ENCODE assay signal across 25 cellular contexts in the genomic region with DNA sequence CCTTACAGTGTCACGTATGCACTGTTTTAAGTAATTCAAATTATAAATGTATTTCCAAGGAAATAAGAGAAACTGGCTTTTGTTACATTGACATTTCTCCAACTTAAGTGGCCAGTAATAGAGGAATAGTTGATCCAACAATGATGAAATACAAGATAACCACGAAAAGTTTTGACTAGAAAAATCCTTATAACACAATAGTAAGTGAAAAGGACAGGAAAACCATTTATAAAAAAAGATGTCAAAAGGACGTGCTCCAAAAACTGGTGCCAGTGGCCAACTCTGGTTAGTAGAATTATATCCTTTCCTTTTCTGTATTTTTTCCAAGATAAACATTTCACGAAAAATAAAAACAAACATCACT.
DNase-seq lines count a peak whose midpoint lies in the region; ATAC-seq, FAIRE-seq and TF ChIP-seq lines count a peak whose summit lies in the region.
"Had no signal": no experiment of that assay in that cellular context is flagged by ENCODE, and none has a peak within 500 bp of the region (broad histone marks: within the 10 kb centered on the region; RNA-seq: fewer than 3 reads in every experiment).

No MANE protein-coding gene starts in this region.

- H4K20me1 ChIP-seq in fibroblast of lung (ENCODE audit: control insufficient read depth, extremely low read depth, insufficient read depth, low read length) = no peaks in the 10 kb centered on the region

- no peak for FAIRE-seq in GM12891 (lab: Jason Lieb, UNC)
- FAIRE-seq: G401.6 had no signal

- DNase-seq in left ventricle myocardium inferior (no peak), left ventricle myocardium superior (no peak), fibroblast of lung (ENCODE audit: low read depth in 2 of 2) (peak in 1 of 2 donors; percentile 80), sciatic nerve (ENCODE audit: low spot score) (no peak), GM12891 (ENCODE audit: insufficient read length, low spot score) (no peak), AG08395 (ENCODE audit: low spot score) (no peak)
- DNase-seq: activated CD4-positive, alpha-beta T cell treated with anti-CD3 and anti-CD28 coated beads, Interleukin-2, amount 50 U/mL, for 48 hours; activated CD4-positive, CD25-positive, alpha-beta regulatory T cell; activated naive CD4-positive, alpha-beta T cell treated with anti-CD3 and anti-CD28 coated beads, Interleukin-2, amount 50 U/mL, for 16 hours; Caco-2; cortex of kidney; effector memory CD8-positive, alpha-beta T cell; NCI-H187; NCI-H524 treated with DMSO at 0.1 percent for 48 hours; SIG-M5; stimulated activated naive CD4-positive, alpha-beta T cell; testis had no signal

- no peaks in the 10 kb centered on the region for H3K79me2 ChIP-seq in fibroblast of lung (ENCODE audit: control insufficient read depth, insufficient read depth, low read length)

- TF ChIP-seq CTCF in left ventricle myocardium inferior (IDR thresholded peaks at IDR 0.05; ENCODE audit: borderline replicate concordance) (no peak), fibroblast of lung (conservative IDR thresholded peaks at IDR 0.05 in 1 of 2, IDR thresholded peaks at IDR 0.05 in 1 of 2; ENCODE audit: low read depth in 1 of 2, low read length in 2 of 2) (no peak)

- no peak overlapping the region for H3K9ac ChIP-seq in fibroblast of lung (ENCODE audit: insufficient read depth, low read length)
- H3K9ac ChIP-seq: BLaER1 had no signal

- H3K9me3 ChIP-seq in left ventricle myocardium inferior (replicated peaks) (no peaks in the 10 kb centered on the region), fibroblast of lung (ENCODE audit: control insufficient read depth, insufficient read depth, low read depth, low read length) (no peaks in the 10 kb centered on the region)
- H3K9me3 ChIP-seq: BLaER1, Caco-2, HAP-1, right atrium auricular region, testis had no signal

- peak overlapping the region; percentile 77 for H3K4me2 ChIP-seq in fibroblast of lung (ENCODE audit: extremely low read depth, insufficient read depth, low read length)
- H3K4me2 ChIP-seq: BLaER1 had no signal

- no peak overlapping the region for H2AFZ ChIP-seq in fibroblast of lung (ENCODE audit: low read length)

- no peak for ATAC-seq in left ventricle myocardium superior
- ATAC-seq in sciatic nerve = peak; percentile 11
- ATAC-seq in GM18873 (IDR thresholded peaks at IDR 0.05; ENCODE audit: low FRiP score, unreplicated experiment) = no peak
- ATAC-seq in HG03439 (IDR thresholded peaks at IDR 0.05; ENCODE audit: unreplicated experiment) = no peak
- ATAC-seq: effector memory CD8-positive, alpha-beta T cell; esophagus mucosa; Panc1 had no signal

- intact Hi-C loops in left ventricle myocardium inferior (cut with micrococcal nuclease) = no loop called here
- intact Hi-C loops in left ventricle myocardium superior (cut with micrococcal nuclease) = no loop called here
- intact Hi-C loops in sciatic nerve (cut with DNase I) = no loop called here

- H3K27me3 ChIP-seq in left ventricle myocardium inferior (ENCODE audit: low read depth) (no peaks in the 10 kb centered on the region), fibroblast of lung (ENCODE audit: control insufficient read depth, insufficient read depth, low read length) (no peaks in the 10 kb centered on the region)
- H3K27me3 ChIP-seq: BLaER1, right atrium auricular region, testis had no signal

- TF ChIP-seq POLR2A in GM12891 (IDR thresholded peaks at IDR 0.05; ENCODE audit: low read depth, low read length) = no peak

- H3K27ac ChIP-seq in left ventricle myocardium inferior (replicated peaks) = peak overlapping the region; percentile 79
- peak overlapping the region; percentile 6 for H3K27ac ChIP-seq in fibroblast of lung (ENCODE audit: insufficient read depth, low read length)
- H3K27ac ChIP-seq: BLaER1, testis had no signal

- H3K36me3 ChIP-seq in left ventricle myocardium inferior = no peaks in the 10 kb centered on the region
- peaks cover 1% of the 10 kb centered on the region for H3K36me3 ChIP-seq in fibroblast of lung (ENCODE audit: control insufficient read depth, insufficient read depth, low read length)
- H3K36me3 ChIP-seq: HAP-1, right atrium auricular region had no signal

- peaks cover 72% of the 10 kb centered on the region for H3K4me1 ChIP-seq in left ventricle myocardium inferior
- peaks cover 16% of the 10 kb centered on the region for H3K4me1 ChIP-seq in fibroblast of lung (ENCODE audit: control insufficient read depth, extremely low read depth, insufficient read depth, low read length)
- H3K4me1 ChIP-seq: BLaER1, Caco-2 had no signal

- H3K4me3 ChIP-seq in left ventricle myocardium inferior = no peak overlapping the region
- H3K4me3 ChIP-seq in fibroblast of lung (replicated peaks in 1 of 4; ENCODE audit: control extremely low read depth in 1 of 4, insufficient read depth in 1 of 4, low read depth in 3 of 4, low read length in 4 of 4) = no peak overlapping the region
- H3K4me3 ChIP-seq: BLaER1, HAP-1, testis had no signal

TF ChIP-seq in GM12891, 5 proteins besides CTCF, POLR2A, EP300 and RAD21:
- TF ChIP-seq PAX5 (IDR thresholded peaks at IDR 0.05; ENCODE audit: insufficient read depth, low read length, severe bottlenecking) (no peak), TAF1 (IDR thresholded peaks at IDR 0.05; ENCODE audit: low read depth, low read length) (no peak), SPI1 (IDR thresholded peaks at IDR 0.05; ENCODE audit: low read depth, low read length) (no peak), POU2F2 (IDR thresholded peaks at IDR 0.05; ENCODE audit: low read depth, low read length) (no peak), POLR2AphosphoS5 (IDR thresholded peaks at IDR 0.05; ENCODE audit: low read depth, low read length) (no peak)
